Comparison of ENCODE assay signal across 15 cellular contexts in genomic region chr20:64264091-64264490, GRCh38. TPM values are rescaled to one million over a fixed set of nuclear protein-coding genes. Genes with fewer than 3 reads are reported as not detected.
DNase-seq lines count a peak whose midpoint lies in the region; ATAC-seq, FAIRE-seq and TF ChIP-seq lines count a peak whose summit lies in the region.
"Had no signal": no experiment of that assay in that cellular context is flagged by ENCODE, and none has a peak within 500 bp of the region (broad histone marks: within the 10 kb centered on the region; RNA-seq: fewer than 3 reads in every experiment).

No MANE protein-coding gene starts in this region.

- no peak overlapping the region for H2BK120ac ChIP-seq in mesenchymal stem cell (ENCODE audit: low read depth, low read length)

- no peaks in the 10 kb centered on the region for H3K9me3 ChIP-seq in GM12878 (replicated peaks; ENCODE audit: control insufficient read depth, insufficient read depth, low read length)
- no peaks in the 10 kb centered on the region for H3K9me3 ChIP-seq in mesenchymal stem cell (ENCODE audit: control insufficient read depth, low read length)
- H3K9me3 ChIP-seq: HAP-1 had no signal

- H3K36me3 ChIP-seq in GM12878 (ENCODE audit: control insufficient read depth in 2 of 2, insufficient read depth in 2 of 2, low read length in 1 of 2) (peaks cover 1 to 12% of the 10 kb centered on the region in 2 experiments; a peak in 3 of 4 replicates), mesenchymal stem cell (ENCODE audit: control insufficient read depth in 1 of 2, insufficient read depth in 2 of 2, low read depth in 1 of 2, low read length in 2 of 2) (peaks cover 11 to 46% of the 10 kb centered on the region in 2 experiments), H7 (replicated peaks; ENCODE audit: control insufficient read depth, insufficient read depth, low read length) (no peaks in the 10 kb centered on the region; the same call in 1 of the 2 replicates)
- H3K36me3 ChIP-seq: HAP-1 had no signal

- no peak for TF ChIP-seq POLR2A in GM12878 (IDR thresholded peaks at IDR 0.05; ENCODE audit: low read depth, low read length)

- CTCF ChIA-PET in GM12878 (lab: Yijun Ruan, JAX) = interaction anchor here (0.6 to 0.7 kb wide), 2 partner anchors 8 to 10 kb away, joined by 3 read pairs; no protein-coding TSS in a partner anchor

- H3K9ac ChIP-seq in GM12878 (ENCODE audit: control insufficient read depth, insufficient read depth, low read length) = no peak overlapping the region
- H3K9ac ChIP-seq in mesenchymal stem cell (ENCODE audit: low read length) = no peak overlapping the region

- peaks cover 14% of the 10 kb centered on the region for H3K36me3 Mint-ChIP-seq in activated naive CD4-positive, alpha-beta T cell treated with anti-CD3 and anti-CD28 coated beads, Interleukin-2, amount 50 U/mL, for 24 hours
- no peaks in the 10 kb centered on the region for H3K36me3 Mint-ChIP-seq in activated naive CD4-positive, alpha-beta T cell treated with anti-CD3 and anti-CD28 coated beads, Interleukin-2, amount 50 U/mL, for 72 hours

- H3K27me3 ChIP-seq in GM12878 (replicated peaks in 1 of 2; ENCODE audit: control insufficient read depth in 2 of 2, insufficient read depth in 2 of 2, low read length in 1 of 2) (no peaks in the 10 kb centered on the region), mesenchymal stem cell (ENCODE audit: control insufficient read depth in 1 of 2, insufficient read depth in 1 of 2, low read length in 2 of 2) (no peaks in the 10 kb centered on the region), H7 (ENCODE audit: control insufficient read depth, insufficient read depth, low read length) (no peaks in the 10 kb centered on the region)

- H3K9me3 Mint-ChIP-seq in activated naive CD4-positive, alpha-beta T cell treated with anti-CD3 and anti-CD28 coated beads, Interleukin-2, amount 50 U/mL, for 24 hours = no peaks in the 10 kb centered on the region
- H3K9me3 Mint-ChIP-seq in activated naive CD4-positive, alpha-beta T cell treated with anti-CD3 and anti-CD28 coated beads, Interleukin-2, amount 50 U/mL, for 72 hours = no peaks in the 10 kb centered on the region
- H3K9me3 Mint-ChIP-seq: CD8-positive, alpha-beta memory T cell had no signal

- no peak for TF ChIP-seq CTCF in GM12878 (IDR thresholded peaks at IDR 0.05 in 2 of 3, conservative IDR thresholded peaks at IDR 0.05 in 1 of 3; ENCODE audit: control insufficient read depth in 2 of 3, extremely low read depth in 1 of 3, insufficient read depth in 1 of 3, low read depth in 3 of 3, low read length in 3 of 3)

- no peak for TF ChIP-seq EP300 in GM12878 (IDR thresholded peaks at IDR 0.05; ENCODE audit: borderline replicate concordance in 1 of 2, control insufficient read depth in 1 of 2, low read depth in 2 of 2, low read length in 2 of 2)

- no peak overlapping the region for H2BK12ac ChIP-seq in mesenchymal stem cell (ENCODE audit: low read length in 2 of 2)

- H3K27ac Mint-ChIP-seq in activated naive CD4-positive, alpha-beta T cell treated with anti-CD3 and anti-CD28 coated beads, Interleukin-2, amount 50 U/mL, for 24 hours = peak overlapping the region; percentile 70
- no peak overlapping the region for H3K27ac Mint-ChIP-seq in activated naive CD4-positive, alpha-beta T cell treated with anti-CD3 and anti-CD28 coated beads, Interleukin-2, amount 50 U/mL, for 72 hours
- H3K27ac Mint-ChIP-seq: CD14-positive monocyte had no signal

- no peak overlapping the region for H2BK15ac ChIP-seq in mesenchymal stem cell (ENCODE audit: low read depth, poor library complexity, severe bottlenecking)

- TF ChIP-seq RAD21 in GM12878 (IDR thresholded peaks at IDR 0.05; ENCODE audit: insufficient read depth, low read depth, low read length) = no peak

- 96% methylated on average over 4 of the region's 4 CpGs for WGBS in GM12878 (ENCODE audit: insufficient coverage, insufficient replicate concordance, low lambda C conversion rate, missing lambda C conversion rate)
- WGBS in mesenchymal stem cell = 67% methylated on average over 3 of the region's 4 CpGs

- no peak overlapping the region for H3K18ac ChIP-seq in mesenchymal stem cell (ENCODE audit: low read depth in 1 of 2, low read length in 2 of 2)

- H3K4ac ChIP-seq in mesenchymal stem cell (ENCODE audit: low read depth in 1 of 2, low read length in 2 of 2) = no peak overlapping the region

- RAD21 ChIA-PET in GM12878 (lab: Charles Lee; ENCODE audit: unreplicated experiment) = no interaction called here

- H4K8ac ChIP-seq in mesenchymal stem cell (ENCODE audit: low read length) = no peak overlapping the region

- no peaks in the 10 kb centered on the region for H3K27me3 Mint-ChIP-seq in activated naive CD4-positive, alpha-beta T cell treated with anti-CD3 and anti-CD28 coated beads, Interleukin-2, amount 50 U/mL, for 24 hours
- H3K27me3 Mint-ChIP-seq: CD8-positive, alpha-beta memory T cell had no signal

- H2AFZ ChIP-seq in GM12878 (ENCODE audit: control insufficient read depth, low read depth, low read length) (no peak overlapping the region), mesenchymal stem cell (ENCODE audit: low read depth, low read length) (no peak overlapping the region)

- H4K91ac ChIP-seq in mesenchymal stem cell (ENCODE audit: low read length) = no peak overlapping the region

- BruUV-seq in GM12878 (replicated peaks; lab: Mats Ljungman, UMichigan) = no TSS peak

- SMC1A ChIA-PET in GM12878 (lab: Charles Lee; ENCODE audit: uncharacterized antibody, unreplicated experiment) = no interaction called here

- no peak for ATAC-seq in activated naive CD4-positive, alpha-beta T cell treated with anti-CD3 and anti-CD28 coated beads, Interleukin-2, amount 50 U/mL, for 72 hours
- ATAC-seq in GM12878 = no peak
- ATAC-seq: HepG2 had no signal

- no peak overlapping the region for H3K14ac ChIP-seq in mesenchymal stem cell (ENCODE audit: low read length in 2 of 2)

- in situ Hi-C loops in GM12878 (cut with MboI) = no loop called here

- POLR2A ChIA-PET in GM12878 (lab: Charles Lee) = no interaction called here

- no peak overlapping the region for H2BK5ac ChIP-seq in mesenchymal stem cell (ENCODE audit: low read depth, low read length, poor library complexity, severe bottlenecking)

- H3K4me3 ChIP-seq in GM12878 (no peak overlapping the region), mesenchymal stem cell (ENCODE audit: insufficient read depth in 1 of 2, low read depth in 1 of 2, low read length in 2 of 2) (no peak overlapping the region), H7 (ENCODE audit: insufficient read depth, low read depth, low read length) (no peak overlapping the region)
- H3K4me3 ChIP-seq: HAP-1 had no signal

- H3K4me1 ChIP-seq in GM12878 (ENCODE audit: control insufficient read depth, insufficient read depth, low read length) = no peaks in the 10 kb centered on the region
- peaks cover 15% of the 10 kb centered on the region for H3K4me1 ChIP-seq in mesenchymal stem cell (ENCODE audit: control insufficient read depth, insufficient read depth, low read depth, low read length)

- peaks cover 64% of the 10 kb centered on the region for H3K4me1 Mint-ChIP-seq in activated naive CD4-positive, alpha-beta T cell treated with anti-CD3 and anti-CD28 coated beads, Interleukin-2, amount 50 U/mL, for 24 hours

- peak; percentile 74 for FAIRE-seq in GM12878 (lab: Jason Lieb, UNC)
- FAIRE-seq: GM18507, HepG2 had no signal

- DNase-seq in activated naive CD4-positive, alpha-beta T cell treated with anti-CD3 and anti-CD28 coated beads, Interleukin-2, amount 50 U/mL, for 72 hours (ENCODE audit: low spot score in 2 of 2) = no peak
- DNase-seq in GM12878 (ENCODE audit: low read depth, low spot score) (no peak), mesenchymal stem cell (peak; percentile 10), H7 (no peak), COLO829 (ENCODE audit: low spot score) (no peak)
- DNase-seq in stimulated activated CD8-positive, alpha-beta memory T cell treated with anti-CD3 and anti-CD28 coated beads, Interleukin-4, amount 100 ng/mL, for 48 hours = no peak
- DNase-seq: CD8-positive, alpha-beta memory T cell; DMS53; GOT3 had no signal

- intact Hi-C loops in GM12878 (cut with micrococcal nuclease; ENCODE audit: unreplicated experiment) = no loop called here

- H3K79me2 ChIP-seq in GM12878 (ENCODE audit: control insufficient read depth, insufficient read depth, low read length) = no peaks in the 10 kb centered on the region

- no peak overlapping the region for H3K27ac ChIP-seq in GM12878 (ENCODE audit: control insufficient read depth, insufficient read depth)
- H3K27ac ChIP-seq in mesenchymal stem cell (ENCODE audit: low read length, poor library complexity, severe bottlenecking) = no peak overlapping the region
- H3K27ac ChIP-seq: 22Rv1 had no signal

- no peak overlapping the region for H3K4me2 ChIP-seq in GM12878 (ENCODE audit: control insufficient read depth, insufficient read depth)
- no peak overlapping the region for H3K4me2 ChIP-seq in mesenchymal stem cell (ENCODE audit: low read length, poor library complexity, severe bottlenecking)

- no peak overlapping the region for H2AK5ac ChIP-seq in mesenchymal stem cell (ENCODE audit: low read length, severe bottlenecking)

- no peak overlapping the region for H3K23ac ChIP-seq in mesenchymal stem cell (ENCODE audit: low read length in 2 of 2)

- H3K79me1 ChIP-seq in mesenchymal stem cell (replicated peaks; ENCODE audit: low read length, poor library complexity, severe bottlenecking) = peaks cover 33% of the 10 kb centered on the region

- no peaks in the 10 kb centered on the region for H4K20me1 ChIP-seq in GM12878 (ENCODE audit: control insufficient read depth, insufficient read depth)

- no peak overlapping the region for H3K4me3 Mint-ChIP-seq in activated naive CD4-positive, alpha-beta T cell treated with anti-CD3 and anti-CD28 coated beads, Interleukin-2, amount 50 U/mL, for 24 hours
- H3K4me3 Mint-ChIP-seq: CD14-positive monocyte; CD8-positive, alpha-beta memory T cell had no signal

RNA-seq across cellular contexts. Expression of gene PCMTD2, which starts 8.5 kb away (rescaled TPM):
- total RNA-seq in activated naive CD4-positive, alpha-beta T cell treated with anti-CD3 and anti-CD28 coated beads, Interleukin-2, amount 50 U/mL, for 72 hours = 10 to 100 TPM; 25.3 to 39.6 TPM
- 67.7 and 69.6 TPM in 2 replicates for total RNA-seq in GM12878 (2013; cell fraction: nucleolus; rRNA removed)
- 18.2 and 19.3 TPM in 2 replicates for total RNA-seq in GM12878 (2014; rRNA removed)
- 14.8 and 16.8 TPM in 2 replicates for total RNA-seq in GM12878 (2014; rRNA removed; fragmentation: Illumina TruSeq; extraction: Trizol)
- total RNA-seq in GM12878 (2021) = 23.4 and 26.9 TPM in 2 replicates
- 10.9 TPM for polyA plus RNA-seq in GM12878 (2011; ENCODE audit: low read depth)
- 36.8 and 53.4 TPM in 2 replicates for polyA plus RNA-seq in GM12878 (2011; rRNA removed)
- polyA plus RNA-seq in GM12878 (2011; cell fraction: cytosol; rRNA removed) = 23.2 and 23.8 TPM in 2 replicates
- 32.1 and 32.6 TPM in 2 replicates for polyA plus RNA-seq in GM12878 (2011; cell fraction: nucleus; rRNA removed)
- 17.7 and 21.4 TPM in 2 replicates for polyA plus RNA-seq in GM12878 (2012)
- 26.9 and 32.7 TPM in 2 replicates for polyA plus RNA-seq in GM12878 (2014; fragmentation: Illumina TruSeq; extraction: Trizol)
- polyA plus RNA-seq in GM12878 (2014; fragmentation: Nextera tagmentation; extraction: Ambion mirVana) = 10 to 100 TPM in 1 of 2 experiments, 1 to 10 TPM in 1; 6.8 to 12.6 TPM
- 25.3 and 33.5 TPM in 2 replicates for polyA plus RNA-seq in GM12878 (2014; rRNA removed)
- 10 to 100 TPM; 13.3 to 13.6 TPM for polyA plus RNA-seq in GM12878 (2016; fragmentation: Nextera tagmentation; extraction: Ambion mirVana)
- polyA minus RNA-seq in GM12878 (2011; rRNA and poly(A)+ RNA removed) = 19.8 and 23.6 TPM in 2 replicates
- polyA minus RNA-seq in GM12878 (2011; cell fraction: cytosol; rRNA and poly(A)+ RNA removed) = 11.9 and 13.5 TPM in 2 replicates
- polyA minus RNA-seq in GM12878 (2011; cell fraction: nucleus; rRNA and poly(A)+ RNA removed) = 9.2 and 14.6 TPM in 2 replicates
- 19.4 TPM for polyA plus RNA-seq in mesenchymal stem cell (2013, experiment 1 of 2)
- polyA plus RNA-seq in mesenchymal stem cell (2013, experiment 2 of 2) = 22.8 TPM
- 38.0 and 57.6 TPM in 2 replicates for total RNA-seq in H7 (2014; rRNA removed; shearing (Covaris generic))
